In the genomic region with DNA sequence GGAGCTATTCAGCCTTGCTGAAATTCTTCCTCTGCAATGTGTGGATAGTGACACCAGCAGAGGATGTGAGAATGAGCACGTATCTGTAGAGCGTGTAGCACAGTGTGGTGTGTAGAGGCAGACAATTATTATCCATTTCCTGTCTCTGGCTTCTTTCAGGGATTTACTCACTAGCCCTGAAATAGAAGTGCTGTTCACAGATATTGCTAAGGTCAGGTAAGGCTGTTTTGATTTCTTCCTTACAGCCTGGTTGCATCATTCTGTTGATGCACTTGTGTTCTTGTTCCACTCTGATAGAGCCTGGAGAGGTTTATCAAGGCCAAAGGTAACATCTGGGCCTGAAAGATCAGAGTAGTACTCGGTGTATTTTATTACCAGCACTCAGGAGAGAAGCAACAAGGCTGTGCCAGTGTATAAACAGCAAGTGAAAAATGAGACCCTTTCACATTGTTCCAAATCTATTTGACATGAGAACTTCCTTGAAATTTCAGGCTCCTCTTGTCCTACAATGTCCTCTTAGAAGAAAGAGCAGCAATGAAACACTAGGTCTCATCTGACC, we compare ENCODE assay signal across 8 cellular contexts. TPM values are rescaled to one million over a fixed set of nuclear protein-coding genes. Genes with fewer than 3 reads are reported as not detected.
DNase-seq lines count a peak whose midpoint lies in the region; ATAC-seq, FAIRE-seq and TF ChIP-seq lines count a peak whose summit lies in the region.
"Had no signal": no experiment of that assay in that cellular context is flagged by ENCODE, and none has a peak within 500 bp of the region (broad histone marks: within the 10 kb centered on the region; RNA-seq: fewer than 3 reads in every experiment).

No MANE protein-coding gene starts in this region.

- no peak overlapping the region for H3K27ac ChIP-seq in astrocyte (ENCODE audit: low read depth, low read length)
- no peak overlapping the region for H3K27ac ChIP-seq in pancreas

- peaks cover 3% of the 10 kb centered on the region for H3K36me3 Mint-ChIP-seq in astrocyte (ENCODE audit: low read depth, unreplicated experiment)

- H2AFZ ChIP-seq in astrocyte (ENCODE audit: low read depth, low read length): no peak overlapping the region

- no peak overlapping the region for H3K4me3 ChIP-seq in astrocyte (ENCODE audit: insufficient read depth, low read depth, low read length)
- H3K4me3 ChIP-seq in pancreas: no peak overlapping the region
- H3K4me3 ChIP-seq in HAP-1: no peak overlapping the region

- H3K4me1 Mint-ChIP-seq in astrocyte (ENCODE audit: low read depth, unreplicated experiment): peaks cover 6% of the 10 kb centered on the region

- H3K79me2 ChIP-seq in astrocyte (ENCODE audit: insufficient read depth, low read length): no peaks in the 10 kb centered on the region

- H3K4me2 ChIP-seq in astrocyte (ENCODE audit: low read length): no peak overlapping the region

- intact Hi-C loops in pancreas (cut with DNase I): no loop called here

- H3K27me3 Mint-ChIP-seq in astrocyte (ENCODE audit: low read depth, unreplicated experiment): no peaks in the 10 kb centered on the region
- H3K27me3 Mint-ChIP-seq: activated naive CD8-positive, alpha-beta T cell had no signal

- WGBS in pancreas, 2 donors: 68 to 73% methylated on average over 3 of the region's 3 CpGs

- no peaks in the 10 kb centered on the region for H3K9me3 Mint-ChIP-seq in astrocyte (ENCODE audit: unreplicated experiment)

- H3K4me1 ChIP-seq in astrocyte (ENCODE audit: insufficient read depth, low read length): no peaks in the 10 kb centered on the region
- no peaks in the 10 kb centered on the region for H3K4me1 ChIP-seq in pancreas
- no peaks in the 10 kb centered on the region for H3K4me1 ChIP-seq in HAP-1

- no peak overlapping the region for H3K4me3 Mint-ChIP-seq in astrocyte (ENCODE audit: unreplicated experiment)
- H3K4me3 Mint-ChIP-seq: activated naive CD8-positive, alpha-beta T cell had no signal

- in situ Hi-C loops in HAP-1 (cut with MboI; ENCODE audit: low sequenced_read_pairs): no loop called here

- ATAC-seq in GM18519 (IDR thresholded peaks at IDR 0.05; ENCODE audit: low FRiP score, unreplicated experiment) (peak; percentile 51), pancreas (peak in 3 of 4 donors; percentile 43 to 81 (median 72))

- H3K9me3 ChIP-seq in astrocyte (ENCODE audit: insufficient read depth, low read depth, low read length) (no peaks in the 10 kb centered on the region), pancreas (no peaks in the 10 kb centered on the region), HAP-1 (no peaks in the 10 kb centered on the region)

- peak overlapping the region; percentile 63 for H3K27ac Mint-ChIP-seq in astrocyte (ENCODE audit: unreplicated experiment)
- H3K27ac Mint-ChIP-seq: activated naive CD8-positive, alpha-beta T cell had no signal

- FAIRE-seq in astrocyte (lab: Jason Lieb, UNC): no peak
- FAIRE-seq in pancreas (lab: Jason Lieb, UNC): no peak

- no peak for TF ChIP-seq CTCF in astrocyte (IDR thresholded peaks at IDR 0.05; ENCODE audit: insufficient read depth, low read depth, low read length)
- no peak for TF ChIP-seq CTCF in pancreas (IDR thresholded peaks at IDR 0.05)

- H3K27me3 ChIP-seq in astrocyte (ENCODE audit: insufficient read depth, low read length): no peaks in the 10 kb centered on the region
- H3K27me3 ChIP-seq in pancreas: no peaks in the 10 kb centered on the region
- no peaks in the 10 kb centered on the region for H3K27me3 ChIP-seq in HAP-1 (ENCODE audit: low read depth)

- no peaks in the 10 kb centered on the region for H4K20me1 ChIP-seq in astrocyte (ENCODE audit: insufficient read depth, low read length)

- DNase-seq in NAMALWA (ENCODE audit: low spot score) (peak; percentile 12), astrocyte (ENCODE audit: low read depth) (no peak), pancreas (no peak), NCI-H226 (no peak), HAP-1 (ENCODE audit: low spot score in 2 of 2) (no peak), NOMO-1 treated with dmso at 0.1 percent for 144 hours (lab: John Stamatoyannopoulos, UW; ENCODE audit: unreplicated experiment) (no peak)

- H3K9ac ChIP-seq in astrocyte (ENCODE audit: low read length): no peak overlapping the region

- no peaks in the 10 kb centered on the region for H3K36me3 ChIP-seq in astrocyte (ENCODE audit: insufficient read depth, low read length)
- H3K36me3 ChIP-seq in pancreas: no peaks in the 10 kb centered on the region
- no peaks in the 10 kb centered on the region; the same call in 1 of the 2 replicates for H3K36me3 ChIP-seq in HAP-1 (replicated peaks)

RNA-seq across cellular contexts. Expression of gene ARG2, which starts 16.7 kb away (rescaled TPM):
- total RNA-seq in astrocyte (8.9 and 11.6 TPM in 2 replicates), pancreas (1 to 10 TPM; 1.2 to 2.8 (median 1.4) TPM)
- polyA plus RNA-seq in pancreas: 10 to 100 TPM in 1 of 2 donors, 1 to 10 TPM in 1; 3.5 to 15.0 TPM

RNA-seq across cellular contexts. Expression of gene PIGH, which starts 36.4 kb away (rescaled TPM):
- total RNA-seq in astrocyte: 11.3 and 13.5 TPM in 2 replicates
- 10 to 100 TPM; 11.5 to 21.8 (median 13.7) TPM for total RNA-seq in pancreas
- 10 to 100 TPM; 14.2 to 27.4 TPM for polyA plus RNA-seq in pancreas

RNA-seq across cellular contexts. Expression of gene VTI1B, which starts 38.0 kb away (rescaled TPM):
- total RNA-seq in astrocyte: 82.7 and 92.0 TPM in 2 replicates
- 10 to 100 TPM; 48.0 to 73.3 (median 54.5) TPM for total RNA-seq in pancreas
- 10 to 100 TPM; 40.9 to 46.3 TPM for polyA plus RNA-seq in pancreas

RNA-seq across cellular contexts. Expression of gene RDH11, which starts 59.1 kb away (rescaled TPM):
- total RNA-seq in astrocyte: 92.3 and 96.2 TPM in 2 replicates
- total RNA-seq in pancreas: 10 to 100 TPM; 14.0 to 37.0 (median 21.7) TPM
- 10 to 100 TPM; 18.4 to 40.3 TPM for polyA plus RNA-seq in pancreas
